In the genomic region with DNA sequence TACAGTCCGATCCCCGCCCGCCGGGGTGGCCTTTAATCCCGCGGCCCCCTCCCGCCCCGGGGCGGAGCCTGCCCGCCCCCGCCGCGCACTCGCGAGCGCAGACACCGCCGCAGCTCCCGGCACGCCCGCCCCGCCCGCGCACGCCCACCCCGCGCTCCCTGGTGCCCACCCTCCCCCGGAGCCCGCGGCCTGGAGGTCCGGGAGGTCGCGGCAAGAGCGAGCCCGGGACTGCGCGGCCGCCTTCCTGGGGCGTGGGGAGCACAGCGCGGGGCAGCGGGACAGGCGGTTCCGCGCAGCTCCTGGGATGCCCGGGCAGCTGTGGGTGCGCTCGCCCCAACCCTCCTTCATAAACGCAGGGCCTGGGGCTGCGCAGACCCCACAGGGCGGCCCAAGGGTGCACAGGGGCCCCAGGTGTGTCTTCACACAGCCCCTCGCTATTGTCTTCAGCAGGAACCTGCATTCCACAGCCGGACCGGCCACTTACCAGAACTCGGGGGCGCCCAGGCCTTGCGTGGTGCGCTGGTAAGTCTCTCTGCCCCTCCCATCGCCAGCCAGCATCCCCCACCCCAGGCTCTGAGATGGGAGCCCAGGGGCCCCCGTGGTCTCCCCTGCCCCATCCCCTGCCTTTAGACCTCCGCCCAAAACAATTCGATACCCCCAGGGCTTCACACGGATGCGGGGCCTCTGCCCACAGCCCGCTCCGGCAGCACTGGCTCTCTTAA, we compare ENCODE assay signal across 1 cellular context.
TF ChIP-seq lines count a peak whose summit lies in the region.

A gene (minus strand): TSS at position 8 of the 722 bp plus-strand sequence.

TF ChIP-seq in SK-N-SH, 30 proteins besides CTCF, POLR2A, EP300 and RAD21 (continued from another document):
- TF ChIP-seq, protein P1, sequence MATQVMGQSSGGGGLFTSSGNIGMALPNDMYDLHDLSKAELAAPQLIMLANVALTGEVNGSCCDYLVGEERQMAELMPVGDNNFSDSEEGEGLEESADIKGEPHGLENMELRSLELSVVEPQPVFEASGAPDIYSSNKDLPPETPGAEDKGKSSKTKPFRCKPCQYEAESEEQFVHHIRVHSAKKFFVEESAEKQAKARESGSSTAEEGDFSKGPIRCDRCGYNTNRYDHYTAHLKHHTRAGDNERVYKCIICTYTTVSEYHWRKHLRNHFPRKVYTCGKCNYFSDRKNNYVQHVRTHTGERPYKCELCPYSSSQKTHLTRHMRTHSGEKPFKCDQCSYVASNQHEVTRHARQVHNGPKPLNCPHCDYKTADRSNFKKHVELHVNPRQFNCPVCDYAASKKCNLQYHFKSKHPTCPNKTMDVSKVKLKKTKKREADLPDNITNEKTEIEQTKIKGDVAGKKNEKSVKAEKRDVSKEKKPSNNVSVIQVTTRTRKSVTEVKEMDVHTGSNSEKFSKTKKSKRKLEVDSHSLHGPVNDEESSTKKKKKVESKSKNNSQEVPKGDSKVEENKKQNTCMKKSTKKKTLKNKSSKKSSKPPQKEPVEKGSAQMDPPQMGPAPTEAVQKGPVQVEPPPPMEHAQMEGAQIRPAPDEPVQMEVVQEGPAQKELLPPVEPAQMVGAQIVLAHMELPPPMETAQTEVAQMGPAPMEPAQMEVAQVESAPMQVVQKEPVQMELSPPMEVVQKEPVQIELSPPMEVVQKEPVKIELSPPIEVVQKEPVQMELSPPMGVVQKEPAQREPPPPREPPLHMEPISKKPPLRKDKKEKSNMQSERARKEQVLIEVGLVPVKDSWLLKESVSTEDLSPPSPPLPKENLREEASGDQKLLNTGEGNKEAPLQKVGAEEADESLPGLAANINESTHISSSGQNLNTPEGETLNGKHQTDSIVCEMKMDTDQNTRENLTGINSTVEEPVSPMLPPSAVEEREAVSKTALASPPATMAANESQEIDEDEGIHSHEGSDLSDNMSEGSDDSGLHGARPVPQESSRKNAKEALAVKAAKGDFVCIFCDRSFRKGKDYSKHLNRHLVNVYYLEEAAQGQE (IDR thresholded peaks at IDR 0.05; ENCODE audit: low read depth, low read length) = no peak
- no peak for TF ChIP-seq EZH2phosphoT487 (IDR thresholded peaks at IDR 0.05; ENCODE audit: borderline replicate concordance, low read depth)
- no peak for TF ChIP-seq TCF12 (IDR thresholded peaks at IDR 0.05)
- no peak for TF ChIP-seq YY1 (IDR thresholded peaks at IDR 0.05; ENCODE audit: low read depth)
- TF ChIP-seq, protein P2, sequence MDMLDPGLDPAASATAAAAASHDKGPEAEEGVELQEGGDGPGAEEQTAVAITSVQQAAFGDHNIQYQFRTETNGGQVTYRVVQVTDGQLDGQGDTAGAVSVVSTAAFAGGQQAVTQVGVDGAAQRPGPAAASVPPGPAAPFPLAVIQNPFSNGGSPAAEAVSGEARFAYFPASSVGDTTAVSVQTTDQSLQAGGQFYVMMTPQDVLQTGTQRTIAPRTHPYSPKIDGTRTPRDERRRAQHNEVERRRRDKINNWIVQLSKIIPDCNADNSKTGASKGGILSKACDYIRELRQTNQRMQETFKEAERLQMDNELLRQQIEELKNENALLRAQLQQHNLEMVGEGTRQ (IDR thresholded peaks at IDR 0.05; ENCODE audit: borderline replicate concordance, low read depth, low read length) = no peak
- no peak for TF ChIP-seq TEAD4 (IDR thresholded peaks at IDR 0.05; ENCODE audit: borderline replicate concordance, insufficient read depth)
- no peak for TF ChIP-seq SIN3A (IDR thresholded peaks at IDR 0.05; ENCODE audit: borderline replicate concordance, low read depth, low read length)
- TF ChIP-seq, protein P3, sequence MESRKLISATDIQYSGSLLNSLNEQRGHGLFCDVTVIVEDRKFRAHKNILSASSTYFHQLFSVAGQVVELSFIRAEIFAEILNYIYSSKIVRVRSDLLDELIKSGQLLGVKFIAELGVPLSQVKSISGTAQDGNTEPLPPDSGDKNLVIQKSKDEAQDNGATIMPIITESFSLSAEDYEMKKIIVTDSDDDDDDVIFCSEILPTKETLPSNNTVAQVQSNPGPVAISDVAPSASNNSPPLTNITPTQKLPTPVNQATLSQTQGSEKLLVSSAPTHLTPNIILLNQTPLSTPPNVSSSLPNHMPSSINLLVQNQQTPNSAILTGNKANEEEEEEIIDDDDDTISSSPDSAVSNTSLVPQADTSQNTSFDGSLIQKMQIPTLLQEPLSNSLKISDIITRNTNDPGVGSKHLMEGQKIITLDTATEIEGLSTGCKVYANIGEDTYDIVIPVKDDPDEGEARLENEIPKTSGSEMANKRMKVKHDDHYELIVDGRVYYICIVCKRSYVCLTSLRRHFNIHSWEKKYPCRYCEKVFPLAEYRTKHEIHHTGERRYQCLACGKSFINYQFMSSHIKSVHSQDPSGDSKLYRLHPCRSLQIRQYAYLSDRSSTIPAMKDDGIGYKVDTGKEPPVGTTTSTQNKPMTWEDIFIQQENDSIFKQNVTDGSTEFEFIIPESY (IDR thresholded peaks at IDR 0.05; ENCODE audit: borderline replicate concordance, low read depth) = no peak
- no peak for TF ChIP-seq SMC3 (IDR thresholded peaks at IDR 0.05; ENCODE audit: low read depth, low read length)
